ENCODE assay signal across 8 cellular contexts in the genomic region with DNA sequence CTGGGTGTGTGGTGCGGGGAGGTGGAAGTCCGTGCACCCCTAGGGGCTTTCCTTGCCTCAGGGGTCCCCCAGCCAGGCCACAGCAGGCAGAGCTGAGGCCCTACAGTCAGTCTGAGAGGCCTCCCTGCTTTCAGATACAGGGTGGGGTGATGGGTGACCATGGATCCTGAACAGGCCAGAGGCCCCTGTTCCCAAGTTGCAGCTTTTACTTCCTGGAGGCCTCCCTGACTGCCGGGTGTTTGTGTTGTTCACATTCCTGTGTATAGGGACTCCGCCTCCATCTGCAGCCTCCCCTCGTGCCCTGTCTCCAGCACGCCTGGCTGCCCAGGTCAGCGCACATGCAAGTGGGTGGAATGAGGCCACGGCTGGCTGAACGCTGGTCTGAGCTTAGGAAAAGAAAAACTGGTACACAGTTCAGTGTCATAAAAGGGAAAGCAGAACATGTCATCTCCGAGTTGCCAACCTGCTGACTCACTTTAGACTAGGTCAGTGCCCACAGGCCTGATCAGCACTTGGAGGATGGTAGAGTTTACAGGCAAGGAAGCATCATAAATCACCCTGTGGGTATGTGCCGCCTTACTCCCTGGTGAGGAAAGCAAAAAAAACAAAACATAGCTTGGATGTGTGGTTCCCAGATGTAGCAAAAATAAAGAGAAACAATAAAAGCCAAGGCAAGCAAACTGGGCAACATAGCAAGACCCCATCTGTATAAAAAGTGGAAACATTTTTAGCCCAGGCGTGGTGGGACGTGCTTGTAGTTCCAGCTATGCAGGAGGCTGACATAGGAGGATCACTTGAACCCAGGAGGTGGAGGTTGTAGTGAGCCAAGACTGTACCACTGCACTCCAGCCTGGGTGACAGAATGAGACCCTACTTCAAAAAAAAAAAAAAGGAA. TPM values are rescaled to one million over a fixed set of nuclear protein-coding genes. Genes with fewer than 3 reads are reported as not detected.
DNase-seq lines count a peak whose midpoint lies in the region; ATAC-seq and TF ChIP-seq lines count a peak whose summit lies in the region.

No MANE protein-coding gene starts in this region.

- H3K27ac ChIP-seq in skin epidermis: peak overlapping the region in 13 of 21 experiments; percentile 2 to 67 (median 38)

- no peaks in the 10 kb centered on the region for H3K27me3 Mint-ChIP-seq in T-helper 2 cell treated with Interferon-gamma antibody and Interleukin-4, amounts not matched to agents 5 μg/mL and 100 μg/mL, for 36 hours (ENCODE audit: low read depth)

- H3K4me3 ChIP-seq in fibroblast of villous mesenchyme (ENCODE audit: low read depth, low read length) (no peak overlapping the region), skin epidermis (no peak overlapping the region)

- no peak overlapping the region for H3K4me3 Mint-ChIP-seq in T-helper 2 cell treated with Interferon-gamma antibody and Interleukin-4, amounts not matched to agents 5 μg/mL and 100 μg/mL, for 36 hours

- H3K27ac Mint-ChIP-seq in T-helper 2 cell treated with Interferon-gamma antibody and Interleukin-4, amounts not matched to agents 5 μg/mL and 100 μg/mL, for 36 hours: no peak overlapping the region

- DNase-seq in NOMO-1 treated with dmso at 0.1 percent for 144 hours (lab: John Stamatoyannopoulos, UW; ENCODE audit: unreplicated experiment) (peak; percentile 78), fibroblast of villous mesenchyme (ENCODE audit: low read depth) (peak; percentile 83), NCI-H187 (lab: John Stamatoyannopoulos, UW) (no peak), NCI-H2171 treated with DMSO at 0.1 percent for 48 hours (lab: John Stamatoyannopoulos, UW) (no peak), OCI-M2 (lab: John Stamatoyannopoulos, UW; ENCODE audit: unreplicated experiment) (no peak)
- no peak for DNase-seq in T-helper 2 cell treated with Interferon-gamma antibody and Interleukin-4, amounts not matched to agents 5 μg/mL and 100 μg/mL, for 36 hours (ENCODE audit: low spot score)

- no peaks in the 10 kb centered on the region for H3K9me3 Mint-ChIP-seq in T-helper 2 cell treated with Interferon-gamma antibody and Interleukin-4, amounts not matched to agents 5 μg/mL and 100 μg/mL, for 36 hours

- TF ChIP-seq CTCF in fibroblast of villous mesenchyme (IDR thresholded peaks at IDR 0.05; ENCODE audit: insufficient read depth, low read depth, low read length): no peak

- H3K36me3 Mint-ChIP-seq in T-helper 2 cell treated with Interferon-gamma antibody and Interleukin-4, amounts not matched to agents 5 μg/mL and 100 μg/mL, for 36 hours (ENCODE audit: low read depth): peaks cover 3% of the 10 kb centered on the region

- ATAC-seq in GM21447 (IDR thresholded peaks at IDR 0.05; ENCODE audit: unreplicated experiment): peak; percentile 38

- H3K4me1 Mint-ChIP-seq in T-helper 2 cell treated with Interferon-gamma antibody and Interleukin-4, amounts not matched to agents 5 μg/mL and 100 μg/mL, for 36 hours (ENCODE audit: low read depth): peaks cover 10% of the 10 kb centered on the region

RNA-seq across cellular contexts. Expression of a gene that starts 6.2 kb away (rescaled TPM):
- 24.8 and 49.7 TPM in 2 replicates for total RNA-seq in fibroblast of villous mesenchyme

RNA-seq across cellular contexts. Expression of a gene that starts 13.0 kb away (rescaled TPM):
- total RNA-seq in fibroblast of villous mesenchyme: 17.4 and 19.9 TPM in 2 replicates

RNA-seq across cellular contexts. Expression of a gene that starts 22.2 kb away (rescaled TPM):
- under 0.01 and 0.86 TPM in 2 replicates for total RNA-seq in fibroblast of villous mesenchyme

RNA-seq across cellular contexts. Expression of a gene that starts 52.6 kb away (rescaled TPM):
- total RNA-seq in fibroblast of villous mesenchyme: 14.2 and 16.8 TPM in 2 replicates

RNA-seq across cellular contexts. Expression of a gene that starts 52.7 kb away (rescaled TPM):
- 42.7 and 42.8 TPM in 2 replicates for total RNA-seq in fibroblast of villous mesenchyme

Comparison
In these comparisons a context has a peak if more than half of its experiments do, and no peak if none do; other contexts are left out.
1. DNase-seq: peak in NOMO-1 treated with dmso at 0.1 percent for 144 hours (single experiment) and fibroblast of villous mesenchyme (single experiment); none in NCI-H187 (0 of 2), T-helper 2 cell treated with Interferon-gamma antibody and Interleukin-4, amounts not matched to agents 5 μg/mL and 100 μg/mL, for 36 hours (single experiment), NCI-H2171 treated with DMSO at 0.1 percent for 48 hours (single experiment) and OCI-M2 (single experiment).